Comparison of ENCODE assay signal across 8 cellular contexts in genomic region chr19:4058696-4059492, GRCh38. TPM values are rescaled to one million over a fixed set of nuclear protein-coding genes. Genes with fewer than 3 reads are reported as not detected.
DNase-seq lines count a peak whose midpoint lies in the region; ATAC-seq and TF ChIP-seq lines count a peak whose summit lies in the region.

No MANE protein-coding gene starts in this region.

- peaks cover 0 to 8% of the 10 kb centered on the region in 2 donors for H3K27me3 Mint-ChIP-seq in CD8-positive, alpha-beta memory T cell
- H3K27me3 Mint-ChIP-seq in activated CD4-positive, alpha-beta memory T cell treated with anti-CD3 and anti-CD28 coated beads for 36 hours = no peaks in the 10 kb centered on the region
- H3K27me3 Mint-ChIP-seq in glutamatergic neuron (ENCODE audit: unreplicated experiment) = peaks cover 12% of the 10 kb centered on the region

- H3K27me3 ChIP-seq in CD8-positive, alpha-beta memory T cell (ENCODE audit: insufficient read depth, low read length, poor library complexity, severe bottlenecking) = no peaks in the 10 kb centered on the region
- H3K27me3 ChIP-seq in psoas muscle (ENCODE audit: insufficient read depth in 3 of 3, low read length in 2 of 3) = no peaks in the 10 kb centered on the region

- H3K27ac Mint-ChIP-seq in CD8-positive, alpha-beta memory T cell = peak overlapping the region in 7 of 8 donors; percentile 87 to 99 (median 95)
- peak overlapping the region; percentile 71 for H3K27ac Mint-ChIP-seq in activated CD4-positive, alpha-beta memory T cell treated with anti-CD3 and anti-CD28 coated beads for 36 hours
- H3K27ac Mint-ChIP-seq in glutamatergic neuron (ENCODE audit: unreplicated experiment) = peak overlapping the region; percentile 92

- peak overlapping the region; percentile 6 for H3K4me3 ChIP-seq in CD8-positive, alpha-beta memory T cell (ENCODE audit: low read length)
- H3K4me3 ChIP-seq in psoas muscle = peak overlapping the region; percentile 97

- peaks cover 50% of the 10 kb centered on the region for H3K4me1 ChIP-seq in CD8-positive, alpha-beta memory T cell (ENCODE audit: insufficient read depth, low read length)
- H3K4me1 ChIP-seq in psoas muscle = peaks cover 61% of the 10 kb centered on the region

- H3K9me3 Mint-ChIP-seq in CD8-positive, alpha-beta memory T cell = no peaks in the 10 kb centered on the region
- H3K9me3 Mint-ChIP-seq in activated CD4-positive, alpha-beta memory T cell treated with anti-CD3 and anti-CD28 coated beads for 36 hours = no peaks in the 10 kb centered on the region
- H3K9me3 Mint-ChIP-seq in glutamatergic neuron (ENCODE audit: unreplicated experiment) = peaks cover 10% of the 10 kb centered on the region

- POLR2A ChIA-PET in CD8-positive, alpha-beta memory T cell (lab: Charles Lee) = interaction anchor here (0.8 to 1.8 kb wide), 9 partner anchors 17 to 73 kb away, joined by 3 to 6 read pairs (median 4); partner anchors contain the start of genes EEF2 and PIAS4
- POLR2A ChIA-PET in activated CD4-positive, alpha-beta memory T cell treated with anti-CD3 and anti-CD28 coated beads for 36 hours (lab: Charles Lee) = interaction anchor here (1.7 kb wide), 1 partner anchor 71 kb away, joined by 7 read pairs; no protein-coding TSS in a partner anchor

- H3K9me3 ChIP-seq in CD8-positive, alpha-beta memory T cell (ENCODE audit: low read length) = no peaks in the 10 kb centered on the region
- H3K9me3 ChIP-seq in psoas muscle = no peaks in the 10 kb centered on the region

- DNase-seq in CD8-positive, alpha-beta memory T cell = no peak
- DNase-seq in activated CD4-positive, alpha-beta memory T cell treated with anti-CD3 and anti-CD28 coated beads for 36 hours = no peak
- DNase-seq in glutamatergic neuron (peak; percentile 81), psoas muscle (peak in 1 of 2 donors; percentile 70), NCI-H526 (lab: John Stamatoyannopoulos, UW) (no peak)
- no peak for DNase-seq in stimulated activated CD4-positive, alpha-beta T cell treated with anti-CD3 and anti-CD28 coated beads, Interleukin-4, amount 100 ng/mL, for 1 hour

- intact Hi-C loops in activated CD4-positive, alpha-beta memory T cell treated with anti-CD3 and anti-CD28 coated beads for 36 hours (cut with micrococcal nuclease) = no loop called here
- intact Hi-C loops in psoas muscle (cut with DNase I) = no loop called here

- H3K4me3 Mint-ChIP-seq in CD8-positive, alpha-beta memory T cell = peak overlapping the region; percentile 44 to 92 (median 54)
- H3K4me3 Mint-ChIP-seq in activated CD4-positive, alpha-beta memory T cell treated with anti-CD3 and anti-CD28 coated beads for 36 hours = peak overlapping the region; percentile 29
- H3K4me3 Mint-ChIP-seq in glutamatergic neuron (ENCODE audit: unreplicated experiment) = peak overlapping the region; percentile 52

- WGBS in psoas muscle, 3 donors = 24 to 54% (median 37%) methylated on average over 29 to 32 of the region's 32 CpGs

- peak overlapping the region; percentile 74 for H3K27ac ChIP-seq in CD8-positive, alpha-beta memory T cell (ENCODE audit: low read depth, low read length)
- peak overlapping the region; percentile 96 for H3K27ac ChIP-seq in psoas muscle

- CTCF ChIA-PET in CD8-positive, alpha-beta memory T cell (lab: Charles Lee) = interaction anchor here (1.0 kb wide), 1 partner anchor 46 kb away, joined by 3 read pairs; no protein-coding TSS in a partner anchor
- CTCF ChIA-PET in activated CD4-positive, alpha-beta memory T cell treated with anti-CD3 and anti-CD28 coated beads for 36 hours (lab: Charles Lee) = interaction anchor here (0.6 to 1.7 kb wide), 3 partner anchors 75 to 81 kb away, joined by 3 to 6 read pairs (median 4); no protein-coding TSS in a partner anchor

- H3K4me1 Mint-ChIP-seq in CD8-positive, alpha-beta memory T cell = peaks cover 29 to 75% (median 37%) of the 10 kb centered on the region in 3 donors
- H3K4me1 Mint-ChIP-seq in activated CD4-positive, alpha-beta memory T cell treated with anti-CD3 and anti-CD28 coated beads for 36 hours (ENCODE audit: low read depth) = peaks cover 50% of the 10 kb centered on the region
- peaks cover 5% of the 10 kb centered on the region for H3K4me1 Mint-ChIP-seq in glutamatergic neuron (ENCODE audit: low read depth, unreplicated experiment)

- peak; percentile 2 to 19 (median 10) for ATAC-seq in psoas muscle
- no peak for ATAC-seq in HG03432 (IDR thresholded peaks at IDR 0.05; ENCODE audit: unreplicated experiment)
- no peak for ATAC-seq in GM21515 (IDR thresholded peaks at IDR 0.05; ENCODE audit: unreplicated experiment)

- peaks cover 4% of the 10 kb centered on the region for H3K36me3 ChIP-seq in CD8-positive, alpha-beta memory T cell (ENCODE audit: insufficient read depth, low read length)
- peaks cover 0 to 15% of the 10 kb centered on the region in 2 donors for H3K36me3 ChIP-seq in psoas muscle (ENCODE audit: insufficient read depth in 1 of 2, low read depth in 1 of 2)

- TF ChIP-seq CTCF in glutamatergic neuron (IDR thresholded peaks at IDR 0.05; ENCODE audit: partially characterized antibody, unreplicated experiment) = no peak
- TF ChIP-seq CTCF in psoas muscle (IDR thresholded peaks at IDR 0.05) = no peak

- H3K36me3 Mint-ChIP-seq in CD8-positive, alpha-beta memory T cell = peaks cover 0 to 40% (median 4%) of the 10 kb centered on the region in 3 donors
- peaks cover 12% of the 10 kb centered on the region for H3K36me3 Mint-ChIP-seq in activated CD4-positive, alpha-beta memory T cell treated with anti-CD3 and anti-CD28 coated beads for 36 hours
- H3K36me3 Mint-ChIP-seq in glutamatergic neuron (ENCODE audit: unreplicated experiment) = no peaks in the 10 kb centered on the region

RNA-seq across cellular contexts. Expression of gene ZBTB7A, which starts 7.8 kb away (rescaled TPM):
- total RNA-seq in CD8-positive, alpha-beta memory T cell = 10 to 100 TPM; 44.1 to 46.8 TPM
- 86.1 TPM for polyA plus RNA-seq in CD8-positive, alpha-beta memory T cell
- total RNA-seq in activated CD4-positive, alpha-beta memory T cell treated with anti-CD3 and anti-CD28 coated beads for 36 hours = 10 to 100 TPM; 31.0 to 32.5 TPM
- 21.8 TPM for total RNA-seq in glutamatergic neuron (ENCODE audit: unreplicated experiment)
- 10 to 100 TPM; 25.7 to 55.9 (median 45.7) TPM for total RNA-seq in psoas muscle
- 10 to 100 TPM; 18.5 to 20.3 (median 20.0) TPM for polyA plus RNA-seq in psoas muscle

RNA-seq across cellular contexts. Expression of gene PIAS4, which starts 51.4 kb away (rescaled TPM):
- 10 to 100 TPM; 29.1 to 33.8 TPM for total RNA-seq in CD8-positive, alpha-beta memory T cell
- 6.3 TPM for polyA plus RNA-seq in CD8-positive, alpha-beta memory T cell
- total RNA-seq in activated CD4-positive, alpha-beta memory T cell treated with anti-CD3 and anti-CD28 coated beads for 36 hours = 10 to 100 TPM; 22.5 to 24.4 TPM
- total RNA-seq in glutamatergic neuron (ENCODE audit: unreplicated experiment) = 95.8 TPM
- 10 to 100 TPM; 14.6 to 27.2 (median 17.0) TPM for total RNA-seq in psoas muscle
- 10 to 100 TPM; 12.7 to 21.8 (median 14.6) TPM for polyA plus RNA-seq in psoas muscle

Comparison
In these comparisons a context has a peak if more than half of its experiments do, and no peak if none do; other contexts are left out.
1. ATAC-seq: peak in psoas muscle (4 of 4); none in HG03432 (single experiment) and GM21515 (single experiment).
2. Peak in every context shown above with its lines, with median percentiles within 50 percentile points of each other: H3K27ac Mint-ChIP-seq and H3K4me3 Mint-ChIP-seq.